In the genomic region with DNA sequence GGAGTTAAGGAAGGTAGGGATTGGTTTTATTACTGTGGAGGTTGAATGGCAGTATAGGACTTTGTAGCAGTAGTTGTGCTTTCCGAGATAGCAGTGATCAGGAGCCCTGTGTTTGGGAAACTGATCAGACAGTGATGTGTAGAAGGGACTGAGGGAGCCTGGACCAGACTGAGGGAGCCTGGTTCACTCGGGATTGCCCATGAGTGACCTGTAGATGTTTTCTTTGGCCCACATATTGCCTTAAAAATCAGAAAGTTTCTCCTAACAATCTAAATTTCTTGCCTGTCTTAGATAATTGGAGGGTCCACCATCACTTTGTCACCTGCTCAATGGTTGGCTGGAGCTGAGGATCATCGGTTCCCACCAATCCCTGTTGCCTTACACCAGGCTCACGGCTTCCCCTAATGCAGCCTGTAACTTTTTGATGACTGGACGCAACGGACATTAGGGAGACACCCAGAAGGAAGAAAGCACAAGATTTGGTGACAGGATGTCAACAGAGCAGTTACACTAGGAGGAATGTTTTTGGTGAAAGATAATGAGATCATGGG, we compare ENCODE assay signal across 1 cellular context.
A peak's percentile ranks its signal among the peaks of the same experiment; 100 is the strongest.
TF ChIP-seq lines count a peak whose summit lies in the region.

No MANE protein-coding gene starts in this region.

TF ChIP-seq in HepG2, 621 proteins besides CTCF, POLR2A, EP300 and RAD21 (continues in another document):
- TF ChIP-seq ZNF530 (CRISPR knock-in tag; IDR thresholded peaks at IDR 0.05; ENCODE audit: low read depth) (no peak), RARG (CRISPR knock-in tag; IDR thresholded peaks at IDR 0.05; ENCODE audit: low read depth) (no peak), ZNF747 (CRISPR knock-in tag; IDR thresholded peaks at IDR 0.05; ENCODE audit: borderline replicate concordance) (peak; percentile 54; the same call in 1 of the 2 replicates), ONECUT2 (CRISPR knock-in tag; IDR thresholded peaks at IDR 0.05) (no peak), ZNF33A (CRISPR knock-in tag; IDR thresholded peaks at IDR 0.05; ENCODE audit: borderline replicate concordance) (0 out of 2 replicates have a peak, but pooled peaks have one; percentile 26), ZMYM3 (CRISPR knock-in tag; IDR thresholded peaks at IDR 0.05) (no peak), MEIS1 (CRISPR knock-in tag; IDR thresholded peaks at IDR 0.05; ENCODE audit: borderline replicate concordance) (0 out of 2 replicates have a peak, but pooled peaks have one; percentile 0), ZNF12 (CRISPR knock-in tag; IDR thresholded peaks at IDR 0.05) (no peak), MED1 (CRISPR knock-in tag; IDR thresholded peaks at IDR 0.05) (no peak), DPF2 (CRISPR knock-in tag; IDR thresholded peaks at IDR 0.05; ENCODE audit: borderline replicate concordance, low read depth) (0 out of 2 replicates have a peak, but pooled peaks have one; percentile 9), ZZZ3 (CRISPR knock-in tag; IDR thresholded peaks at IDR 0.05; ENCODE audit: borderline replicate concordance) (peak; percentile 10; the same call in 1 of the 2 replicates), ZNF335 (CRISPR knock-in tag; IDR thresholded peaks at IDR 0.05) (0 out of 2 replicates have a peak, but pooled peaks have one; percentile 15), ZBTB20 (CRISPR knock-in tag; IDR thresholded peaks at IDR 0.05; ENCODE audit: borderline replicate concordance, low read depth) (no peak), HDAC6 (IDR thresholded peaks at IDR 0.05; ENCODE audit: low read depth, low read length) (no peak), MAFK (conservative IDR thresholded peaks at IDR 0.05 in 1 of 2, IDR thresholded peaks at IDR 0.05 in 1 of 2; ENCODE audit: low read length in 2 of 2) (peak; percentile 53 to 74), MAFF (IDR thresholded peaks at IDR 0.05; ENCODE audit: low read depth, low read length) (peak; percentile 59), ZNF850 (CRISPR knock-in tag; conservative IDR thresholded peaks at IDR 0.05) (peak; percentile 61; the same call in 1 of the 2 replicates), DNMT1 (CRISPR knock-in tag; IDR thresholded peaks at IDR 0.05) (no peak), POLR2AphosphoS5 (IDR thresholded peaks at IDR 0.05; ENCODE audit: low read depth, low read length) (0 out of 2 replicates have a peak, but pooled peaks have one; percentile 2), ELF4 (CRISPR knock-in tag; IDR thresholded peaks at IDR 0.05; ENCODE audit: borderline replicate concordance) (peak; percentile 53; the same call in 1 of the 2 replicates), RELA (CRISPR knock-in tag; IDR thresholded peaks at IDR 0.05) (0 out of 2 replicates have a peak, but pooled peaks have one; percentile 47)
- TF ChIP-seq, protein P1, sequence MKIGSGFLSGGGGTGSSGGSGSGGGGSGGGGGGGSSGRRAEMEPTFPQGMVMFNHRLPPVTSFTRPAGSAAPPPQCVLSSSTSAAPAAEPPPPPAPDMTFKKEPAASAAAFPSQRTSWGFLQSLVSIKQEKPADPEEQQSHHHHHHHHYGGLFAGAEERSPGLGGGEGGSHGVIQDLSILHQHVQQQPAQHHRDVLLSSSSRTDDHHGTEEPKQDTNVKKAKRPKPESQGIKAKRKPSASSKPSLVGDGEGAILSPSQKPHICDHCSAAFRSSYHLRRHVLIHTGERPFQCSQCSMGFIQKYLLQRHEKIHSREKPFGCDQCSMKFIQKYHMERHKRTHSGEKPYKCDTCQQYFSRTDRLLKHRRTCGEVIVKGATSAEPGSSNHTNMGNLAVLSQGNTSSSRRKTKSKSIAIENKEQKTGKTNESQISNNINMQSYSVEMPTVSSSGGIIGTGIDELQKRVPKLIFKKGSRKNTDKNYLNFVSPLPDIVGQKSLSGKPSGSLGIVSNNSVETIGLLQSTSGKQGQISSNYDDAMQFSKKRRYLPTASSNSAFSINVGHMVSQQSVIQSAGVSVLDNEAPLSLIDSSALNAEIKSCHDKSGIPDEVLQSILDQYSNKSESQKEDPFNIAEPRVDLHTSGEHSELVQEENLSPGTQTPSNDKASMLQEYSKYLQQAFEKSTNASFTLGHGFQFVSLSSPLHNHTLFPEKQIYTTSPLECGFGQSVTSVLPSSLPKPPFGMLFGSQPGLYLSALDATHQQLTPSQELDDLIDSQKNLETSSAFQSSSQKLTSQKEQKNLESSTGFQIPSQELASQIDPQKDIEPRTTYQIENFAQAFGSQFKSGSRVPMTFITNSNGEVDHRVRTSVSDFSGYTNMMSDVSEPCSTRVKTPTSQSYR (CRISPR knock-in tag; IDR thresholded peaks at IDR 0.05; ENCODE audit: borderline replicate concordance): no peak
- TF ChIP-seq, protein P2, sequence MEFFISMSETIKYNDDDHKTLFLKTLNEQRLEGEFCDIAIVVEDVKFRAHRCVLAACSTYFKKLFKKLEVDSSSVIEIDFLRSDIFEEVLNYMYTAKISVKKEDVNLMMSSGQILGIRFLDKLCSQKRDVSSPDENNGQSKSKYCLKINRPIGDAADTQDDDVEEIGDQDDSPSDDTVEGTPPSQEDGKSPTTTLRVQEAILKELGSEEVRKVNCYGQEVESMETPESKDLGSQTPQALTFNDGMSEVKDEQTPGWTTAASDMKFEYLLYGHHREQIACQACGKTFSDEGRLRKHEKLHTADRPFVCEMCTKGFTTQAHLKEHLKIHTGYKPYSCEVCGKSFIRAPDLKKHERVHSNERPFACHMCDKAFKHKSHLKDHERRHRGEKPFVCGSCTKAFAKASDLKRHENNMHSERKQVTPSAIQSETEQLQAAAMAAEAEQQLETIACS (CRISPR knock-in tag; IDR thresholded peaks at IDR 0.05): peak; percentile 33; the same call in 1 of the 2 replicates
- TF ChIP-seq, protein P3, sequence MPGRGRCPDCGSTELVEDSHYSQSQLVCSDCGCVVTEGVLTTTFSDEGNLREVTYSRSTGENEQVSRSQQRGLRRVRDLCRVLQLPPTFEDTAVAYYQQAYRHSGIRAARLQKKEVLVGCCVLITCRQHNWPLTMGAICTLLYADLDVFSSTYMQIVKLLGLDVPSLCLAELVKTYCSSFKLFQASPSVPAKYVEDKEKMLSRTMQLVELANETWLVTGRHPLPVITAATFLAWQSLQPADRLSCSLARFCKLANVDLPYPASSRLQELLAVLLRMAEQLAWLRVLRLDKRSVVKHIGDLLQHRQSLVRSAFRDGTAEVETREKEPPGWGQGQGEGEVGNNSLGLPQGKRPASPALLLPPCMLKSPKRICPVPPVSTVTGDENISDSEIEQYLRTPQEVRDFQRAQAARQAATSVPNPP (CRISPR knock-in tag; IDR thresholded peaks at IDR 0.05): no peak
- TF ChIP-seq, protein P4, sequence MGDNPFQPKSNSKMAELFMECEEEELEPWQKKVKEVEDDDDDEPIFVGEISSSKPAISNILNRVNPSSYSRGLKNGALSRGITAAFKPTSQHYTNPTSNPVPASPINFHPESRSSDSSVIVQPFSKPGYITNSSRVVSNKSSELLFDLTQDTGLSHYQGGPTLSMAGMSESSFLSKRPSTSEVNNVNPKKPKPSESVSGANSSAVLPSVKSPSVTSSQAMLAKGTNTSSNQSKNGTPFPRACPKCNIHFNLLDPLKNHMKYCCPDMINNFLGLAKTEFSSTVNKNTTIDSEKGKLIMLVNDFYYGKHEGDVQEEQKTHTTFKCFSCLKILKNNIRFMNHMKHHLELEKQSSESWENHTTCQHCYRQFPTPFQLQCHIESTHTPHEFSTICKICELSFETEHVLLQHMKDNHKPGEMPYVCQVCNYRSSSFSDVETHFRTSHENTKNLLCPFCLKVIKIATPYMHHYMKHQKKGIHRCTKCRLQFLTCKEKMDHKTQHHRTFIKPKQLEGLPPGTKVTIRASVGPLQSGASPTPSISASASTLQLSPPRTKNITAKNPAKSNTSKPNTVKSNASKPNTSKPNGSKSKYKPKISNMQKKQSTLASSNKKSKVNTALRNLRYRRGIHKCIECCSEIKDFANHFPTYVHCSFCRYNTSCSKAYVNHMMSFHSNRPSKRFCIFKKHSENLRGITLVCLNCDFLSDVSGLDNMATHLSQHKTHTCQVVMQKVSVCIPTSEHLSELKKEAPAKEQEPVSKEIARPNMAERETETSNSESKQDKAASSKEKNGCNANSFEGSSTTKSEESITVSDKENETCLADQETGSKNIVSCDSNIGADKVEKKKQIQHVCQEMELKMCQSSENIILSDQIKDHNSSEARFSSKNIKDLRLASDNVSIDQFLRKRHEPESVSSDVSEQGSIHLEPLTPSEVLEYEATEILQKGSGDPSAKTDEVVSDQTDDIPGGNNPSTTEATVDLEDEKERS (CRISPR knock-in tag; IDR thresholded peaks at IDR 0.05): 0 out of 2 replicates have a peak, but pooled peaks have one; percentile 23
- TF ChIP-seq, protein P5, sequence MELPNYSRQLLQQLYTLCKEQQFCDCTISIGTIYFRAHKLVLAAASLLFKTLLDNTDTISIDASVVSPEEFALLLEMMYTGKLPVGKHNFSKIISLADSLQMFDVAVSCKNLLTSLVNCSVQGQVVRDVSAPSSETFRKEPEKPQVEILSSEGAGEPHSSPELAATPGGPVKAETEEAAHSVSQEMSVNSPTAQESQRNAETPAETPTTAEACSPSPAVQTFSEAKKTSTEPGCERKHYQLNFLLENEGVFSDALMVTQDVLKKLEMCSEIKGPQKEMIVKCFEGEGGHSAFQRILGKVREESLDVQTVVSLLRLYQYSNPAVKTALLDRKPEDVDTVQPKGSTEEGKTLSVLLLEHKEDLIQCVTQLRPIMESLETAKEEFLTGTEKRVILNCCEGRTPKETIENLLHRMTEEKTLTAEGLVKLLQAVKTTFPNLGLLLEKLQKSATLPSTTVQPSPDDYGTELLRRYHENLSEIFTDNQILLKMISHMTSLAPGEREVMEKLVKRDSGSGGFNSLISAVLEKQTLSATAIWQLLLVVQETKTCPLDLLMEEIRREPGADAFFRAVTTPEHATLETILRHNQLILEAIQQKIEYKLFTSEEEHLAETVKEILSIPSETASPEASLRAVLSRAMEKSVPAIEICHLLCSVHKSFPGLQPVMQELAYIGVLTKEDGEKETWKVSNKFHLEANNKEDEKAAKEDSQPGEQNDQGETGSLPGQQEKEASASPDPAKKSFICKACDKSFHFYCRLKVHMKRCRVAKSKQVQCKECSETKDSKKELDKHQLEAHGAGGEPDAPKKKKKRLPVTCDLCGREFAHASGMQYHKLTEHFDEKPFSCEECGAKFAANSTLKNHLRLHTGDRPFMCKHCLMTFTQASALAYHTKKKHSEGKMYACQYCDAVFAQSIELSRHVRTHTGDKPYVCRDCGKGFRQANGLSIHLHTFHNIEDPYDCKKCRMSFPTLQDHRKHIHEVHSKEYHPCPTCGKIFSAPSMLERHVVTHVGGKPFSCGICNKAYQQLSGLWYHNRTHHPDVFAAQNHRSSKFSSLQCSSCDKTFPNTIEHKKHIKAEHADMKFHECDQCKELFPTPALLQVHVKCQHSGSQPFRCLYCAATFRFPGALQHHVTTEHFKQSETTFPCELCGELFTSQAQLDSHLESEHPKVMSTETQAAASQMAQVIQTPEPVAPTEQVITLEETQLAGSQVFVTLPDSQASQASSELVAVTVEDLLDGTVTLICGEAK (IDR thresholded peaks at IDR 0.05): no peak
- TF ChIP-seq, protein P5 (CRISPR knock-in tag; IDR thresholded peaks at IDR 0.05): peak; percentile 46; the same call in 1 of the 2 replicates
- TF ChIP-seq, protein P6, sequence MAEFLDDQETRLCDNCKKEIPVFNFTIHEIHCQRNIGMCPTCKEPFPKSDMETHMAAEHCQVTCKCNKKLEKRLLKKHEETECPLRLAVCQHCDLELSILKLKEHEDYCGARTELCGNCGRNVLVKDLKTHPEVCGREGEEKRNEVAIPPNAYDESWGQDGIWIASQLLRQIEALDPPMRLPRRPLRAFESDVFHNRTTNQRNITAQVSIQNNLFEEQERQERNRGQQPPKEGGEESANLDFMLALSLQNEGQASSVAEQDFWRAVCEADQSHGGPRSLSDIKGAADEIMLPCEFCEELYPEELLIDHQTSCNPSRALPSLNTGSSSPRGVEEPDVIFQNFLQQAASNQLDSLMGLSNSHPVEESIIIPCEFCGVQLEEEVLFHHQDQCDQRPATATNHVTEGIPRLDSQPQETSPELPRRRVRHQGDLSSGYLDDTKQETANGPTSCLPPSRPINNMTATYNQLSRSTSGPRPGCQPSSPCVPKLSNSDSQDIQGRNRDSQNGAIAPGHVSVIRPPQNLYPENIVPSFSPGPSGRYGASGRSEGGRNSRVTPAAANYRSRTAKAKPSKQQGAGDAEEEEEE (CRISPR knock-in tag; IDR thresholded peaks at IDR 0.05; ENCODE audit: borderline replicate concordance): no peak; the same call in 1 of the 2 replicates
- TF ChIP-seq, protein P7, sequence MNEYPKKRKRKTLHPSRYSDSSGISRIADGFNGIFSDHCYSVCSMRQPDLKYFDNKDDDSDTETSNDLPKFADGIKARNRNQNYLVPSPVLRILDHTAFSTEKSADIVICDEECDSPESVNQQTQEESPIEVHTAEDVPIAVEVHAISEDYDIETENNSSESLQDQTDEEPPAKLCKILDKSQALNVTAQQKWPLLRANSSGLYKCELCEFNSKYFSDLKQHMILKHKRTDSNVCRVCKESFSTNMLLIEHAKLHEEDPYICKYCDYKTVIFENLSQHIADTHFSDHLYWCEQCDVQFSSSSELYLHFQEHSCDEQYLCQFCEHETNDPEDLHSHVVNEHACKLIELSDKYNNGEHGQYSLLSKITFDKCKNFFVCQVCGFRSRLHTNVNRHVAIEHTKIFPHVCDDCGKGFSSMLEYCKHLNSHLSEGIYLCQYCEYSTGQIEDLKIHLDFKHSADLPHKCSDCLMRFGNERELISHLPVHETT (CRISPR knock-in tag; conservative IDR thresholded peaks at IDR 0.05): 0 out of 2 replicates have a peak, but pooled peaks have one; percentile 1
